Comparison of ENCODE assay signal across 22 cellular contexts in genomic region chr9:110887276-110887675, GRCh38.
A peak's percentile ranks its signal among the peaks of the same experiment; 100 is the strongest.
DNase-seq lines count a peak whose midpoint lies in the region; ATAC-seq and TF ChIP-seq lines count a peak whose summit lies in the region.
"Had no signal": no experiment of that assay in that cellular context is flagged by ENCODE, and none has a peak within 500 bp of the region (broad histone marks: within the 10 kb centered on the region; RNA-seq: fewer than 3 reads in every experiment).

No MANE protein-coding gene starts in this region.

- H3K9me3 ChIP-seq in lower lobe of right lung (no peaks in the 10 kb centered on the region), upper lobe of right lung (no peaks in the 10 kb centered on the region)
- H3K9me3 ChIP-seq: BLaER1 treated with 17β-estradiol and CSF1 and Interleukin-3, amounts not matched to agents 10 nM and 100 nM had no signal

- H3K4me3 ChIP-seq in choroid plexus epithelial cell (ENCODE audit: low read depth, low read length) (no peak overlapping the region), lower lobe of right lung (no peak overlapping the region), upper lobe of right lung (no peak overlapping the region)
- H3K4me3 ChIP-seq: BLaER1 treated with 17β-estradiol and CSF1 and Interleukin-3, amounts not matched to agents 10 nM and 100 nM; PC-9 had no signal

- intact Hi-C loops in Right ventricle myocardium superior (cut with DNase I): no loop called here
- intact Hi-C loops in left ventricle myocardium superior (cut with micrococcal nuclease): no loop called here
- intact Hi-C loops in lower lobe of right lung (cut with DNase I): no loop called here
- intact Hi-C loops in upper lobe of right lung (cut with DNase I): no loop called here
- intact Hi-C loops in head of caudate nucleus (cut with DNase I): no loop called here

- H3K27ac ChIP-seq in lower lobe of right lung (peak overlapping the region; percentile 61), upper lobe of right lung (peak overlapping the region; percentile 31)
- H3K27ac ChIP-seq: BLaER1 treated with 17β-estradiol and CSF1 and Interleukin-3, amounts not matched to agents 10 nM and 100 nM; PC-9; RWPE1 had no signal

- ATAC-seq in Right ventricle myocardium superior (ENCODE audit: poor library complexity): peak; percentile 49
- no peak for ATAC-seq in left ventricle myocardium superior
- ATAC-seq in lower lobe of right lung: no peak
- ATAC-seq in upper lobe of right lung: no peak
- ATAC-seq: CD8-positive, alpha-beta T cell; HepG2 had no signal

- TF ChIP-seq CTCF in choroid plexus epithelial cell (conservative IDR thresholded peaks at IDR 0.05; ENCODE audit: low read depth, low read length) (no peak), lower lobe of right lung (IDR thresholded peaks at IDR 0.05) (no peak), upper lobe of right lung (IDR thresholded peaks at IDR 0.05) (no peak)

- peaks cover 12% of the 10 kb centered on the region for H3K4me1 ChIP-seq in lower lobe of right lung
- no peaks in the 10 kb centered on the region for H3K4me1 ChIP-seq in upper lobe of right lung

- DNase-seq in Right ventricle myocardium superior (no peak), left ventricle myocardium superior (no peak), choroid plexus epithelial cell (ENCODE audit: low read depth) (peak; percentile 41), lower lobe of right lung (no peak), upper lobe of right lung (no peak), NCI-H446 treated with DMSO at 0.1 percent for 48 hours (lab: John Stamatoyannopoulos, UW) (no peak), head of caudate nucleus (no peak)
- DNase-seq in activated CD8-positive, alpha-beta memory T cell treated with anti-CD3 and anti-CD28 coated beads for 24 hours: no peak
- DNase-seq: 8988T; Calu3; CD8-positive, alpha-beta T cell; GF-D8; KG1; MV-4-11; NCI-H1417 treated with DMSO at 0.1 percent for 48 hours; NCI-H187 treated with DMSO at 0.1 percent for 48 hours; NCI-H226; NCI-H526; PC-9 had no signal

- H3K36me3 ChIP-seq in lower lobe of right lung (no peaks in the 10 kb centered on the region), upper lobe of right lung (no peaks in the 10 kb centered on the region)
- H3K36me3 ChIP-seq: BLaER1 treated with 17β-estradiol and CSF1 and Interleukin-3, amounts not matched to agents 10 nM and 100 nM had no signal

- H3K27me3 ChIP-seq in lower lobe of right lung (ENCODE audit: low read depth) (no peaks in the 10 kb centered on the region), upper lobe of right lung (no peaks in the 10 kb centered on the region)
- H3K27me3 ChIP-seq: BLaER1 treated with 17β-estradiol and CSF1 and Interleukin-3, amounts not matched to agents 10 nM and 100 nM had no signal
